In genomic region chr11:2400069-2400760, GRCh38 we compare ENCODE assay signal across 8 cellular contexts. TPM values are rescaled to one million over a fixed set of nuclear protein-coding genes. Genes with fewer than 3 reads are reported as not detected.
DNase-seq lines count a peak whose midpoint lies in the region; ATAC-seq, FAIRE-seq and TF ChIP-seq lines count a peak whose summit lies in the region.

TSS of gene TSSC4 (plus strand) at chr11:2400750. CDS start at chr11:2402634, 1,884 bp downstream.

- TF ChIP-seq CTCF in BJ (IDR thresholded peaks at IDR 0.05; ENCODE audit: insufficient read depth, low read depth, low read length) (peak; percentile 99), coronary artery (IDR thresholded peaks at IDR 0.05) (peak; percentile 90)

- peaks cover 11% of the 10 kb centered on the region for H3K4me1 Mint-ChIP-seq in activated CD4-positive, alpha-beta T cell treated with anti-CD3 and anti-CD28 coated beads, Interleukin-2, amount 10 ng/mL, durations not matched to agents 24 days and 14 days

- peaks cover 41% of the 10 kb centered on the region for H3K36me3 ChIP-seq in BJ (ENCODE audit: control insufficient read depth, insufficient read depth, low read length)

- peak; percentile 78 for ATAC-seq in HG03460 (IDR thresholded peaks at IDR 0.05; ENCODE audit: unreplicated experiment)
- ATAC-seq in left colon = peak; percentile 86

- H3K36me3 Mint-ChIP-seq in activated CD4-positive, alpha-beta T cell treated with anti-CD3 and anti-CD28 coated beads, Interleukin-2, amount 10 ng/mL, durations not matched to agents 24 days and 14 days (ENCODE audit: low read depth) = peaks cover 29% of the 10 kb centered on the region

- peak within 1 kb of the TSS; percentile 99 for H3K27ac ChIP-seq in coronary artery

- intact Hi-C loops in activated CD4-positive, alpha-beta T cell treated with anti-CD3 and anti-CD28 coated beads, Interleukin-2, amount 10 ng/mL, durations not matched to agents 24 days and 14 days (cut with micrococcal nuclease) = loop anchor here (1.0 to 5.0 kb wide), 5 partner anchors 20 to 1397 kb away; partner anchors contain the start of genes CD81, LSP1, NUP98 and TRPM5
- intact Hi-C loops in left colon (cut with DNase I, micrococcal nuclease) = no loop called here

- H3K27me3 ChIP-seq in BJ (ENCODE audit: control insufficient read depth, insufficient read depth, low read length) = no peaks in the 10 kb centered on the region

- DNase-seq in BJ (ENCODE audit: low read depth) = peak; percentile 100
- DNase-seq in GM19239 (ENCODE audit: insufficient read length, low spot score) = peak; percentile 100
- peak; percentile 100 for DNase-seq in NCI-H526 (lab: John Stamatoyannopoulos, UW)
- peak; percentile 100 for DNase-seq in activated CD4-positive, alpha-beta T cell treated with anti-CD3 and anti-CD28 coated beads, Interleukin-2, amount 10 ng/mL, durations not matched to agents 24 days and 14 days
- peak; percentile 100 for DNase-seq in coronary artery (ENCODE audit: low spot score)
- DNase-seq in left colon = peak; percentile 99 to 100
- peak; percentile 98 to 99 for DNase-seq in stimulated activated CD4-positive, alpha-beta T cell treated with anti-CD3 and anti-CD28 coated beads, Interleukin-2, amount 100 ng/mL, for 24 hours

- FAIRE-seq in GM19239 (lab: Jason Lieb, UNC) = peak; percentile 99

- H3K27ac Mint-ChIP-seq in activated CD4-positive, alpha-beta T cell treated with anti-CD3 and anti-CD28 coated beads, Interleukin-2, amount 10 ng/mL, durations not matched to agents 24 days and 14 days = peak within 1 kb of the TSS; percentile 91

- POLR2A ChIA-PET in BJ (lab: Charles Lee) = interaction anchor here (0.5 to 1.8 kb wide), 5 partner anchors 9 to 95 kb away, joined by 3 to 13 read pairs (median 6); no protein-coding TSS in a partner anchor

- H3K4me3 Mint-ChIP-seq in activated CD4-positive, alpha-beta T cell treated with anti-CD3 and anti-CD28 coated beads, Interleukin-2, amount 10 ng/mL, durations not matched to agents 24 days and 14 days = peak within 1 kb of the TSS; percentile 93

- peak within 1 kb of the TSS; percentile 100 for H3K4me3 ChIP-seq in BJ (ENCODE audit: low read depth, low read length)
- H3K4me3 ChIP-seq in coronary artery = peak within 1 kb of the TSS; percentile 95

- CTCF ChIA-PET in BJ (lab: Yijun Ruan, JAX) = interaction anchor here (0.6 to 4.8 kb wide), 20 partner anchors 9 to 487 kb away, joined by 3 to 43 read pairs (median 4); partner anchors contain the start of genes C11orf21 and TSPAN32

- H3K27me3 Mint-ChIP-seq in activated CD4-positive, alpha-beta T cell treated with anti-CD3 and anti-CD28 coated beads, Interleukin-2, amount 10 ng/mL, durations not matched to agents 24 days and 14 days = peaks cover 2% of the 10 kb centered on the region

- H3K9me3 Mint-ChIP-seq in activated CD4-positive, alpha-beta T cell treated with anti-CD3 and anti-CD28 coated beads, Interleukin-2, amount 10 ng/mL, durations not matched to agents 24 days and 14 days = no peaks in the 10 kb centered on the region

RNA-seq across cellular contexts. Expression of gene TSSC4, which starts in this region (rescaled TPM):
- polyA plus RNA-seq in BJ (2011; rRNA removed) = 16.3 and 30.5 TPM in 2 replicates
- polyA minus RNA-seq in BJ (2011; rRNA and poly(A)+ RNA removed) = 18.0 and 20.7 TPM in 2 replicates
- 61.8 and 62.9 TPM in 2 replicates for total RNA-seq in activated CD4-positive, alpha-beta T cell treated with anti-CD3 and anti-CD28 coated beads, Interleukin-2, amount 10 ng/mL, durations not matched to agents 24 days and 14 days
- 10 to 100 TPM; 39.9 to 40.4 TPM for total RNA-seq in left colon

Comparison
In these comparisons a context has a peak if more than half of its experiments do, and no peak if none do; other contexts are left out.
1. Peak in every context shown above with its lines: DNase-seq, ATAC-seq, H3K4me3 ChIP-seq and H3K27ac ChIP-seq.